2 cellular contexts compared by ENCODE assay signal in the genomic region with DNA sequence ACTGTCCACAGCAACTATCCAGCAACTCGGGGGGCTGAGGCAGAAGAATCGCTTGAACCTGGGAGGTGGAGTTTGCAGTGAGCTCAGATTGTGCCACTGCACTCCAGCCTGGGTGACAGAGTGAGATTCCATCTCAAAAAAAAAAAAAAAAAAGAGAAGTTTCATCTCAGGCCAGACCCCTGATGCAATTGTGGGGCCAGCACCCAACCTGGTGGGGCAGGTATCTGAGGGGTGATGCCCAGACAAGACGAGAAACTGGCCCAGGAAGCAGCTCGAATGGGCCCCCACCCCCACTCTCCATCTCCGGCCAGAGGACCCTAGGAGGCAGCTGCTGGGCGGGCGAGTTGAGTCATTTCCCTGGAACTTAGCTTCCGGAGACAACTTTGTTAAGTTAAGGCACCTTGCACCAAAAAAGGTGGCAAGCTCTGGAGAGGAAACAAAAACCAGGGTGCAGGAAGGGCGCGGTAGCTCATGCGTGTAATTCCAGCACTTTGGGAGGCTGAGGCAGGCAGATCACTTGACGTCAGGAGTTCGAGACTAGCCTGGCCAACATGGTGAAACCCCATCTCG.
TF ChIP-seq lines count a peak whose summit lies in the region.

No MANE protein-coding gene starts in this region.

TF ChIP-seq in HEK293, 187 proteins besides CTCF, POLR2A, EP300 and RAD21:
- TF ChIP-seq, protein P1, sequence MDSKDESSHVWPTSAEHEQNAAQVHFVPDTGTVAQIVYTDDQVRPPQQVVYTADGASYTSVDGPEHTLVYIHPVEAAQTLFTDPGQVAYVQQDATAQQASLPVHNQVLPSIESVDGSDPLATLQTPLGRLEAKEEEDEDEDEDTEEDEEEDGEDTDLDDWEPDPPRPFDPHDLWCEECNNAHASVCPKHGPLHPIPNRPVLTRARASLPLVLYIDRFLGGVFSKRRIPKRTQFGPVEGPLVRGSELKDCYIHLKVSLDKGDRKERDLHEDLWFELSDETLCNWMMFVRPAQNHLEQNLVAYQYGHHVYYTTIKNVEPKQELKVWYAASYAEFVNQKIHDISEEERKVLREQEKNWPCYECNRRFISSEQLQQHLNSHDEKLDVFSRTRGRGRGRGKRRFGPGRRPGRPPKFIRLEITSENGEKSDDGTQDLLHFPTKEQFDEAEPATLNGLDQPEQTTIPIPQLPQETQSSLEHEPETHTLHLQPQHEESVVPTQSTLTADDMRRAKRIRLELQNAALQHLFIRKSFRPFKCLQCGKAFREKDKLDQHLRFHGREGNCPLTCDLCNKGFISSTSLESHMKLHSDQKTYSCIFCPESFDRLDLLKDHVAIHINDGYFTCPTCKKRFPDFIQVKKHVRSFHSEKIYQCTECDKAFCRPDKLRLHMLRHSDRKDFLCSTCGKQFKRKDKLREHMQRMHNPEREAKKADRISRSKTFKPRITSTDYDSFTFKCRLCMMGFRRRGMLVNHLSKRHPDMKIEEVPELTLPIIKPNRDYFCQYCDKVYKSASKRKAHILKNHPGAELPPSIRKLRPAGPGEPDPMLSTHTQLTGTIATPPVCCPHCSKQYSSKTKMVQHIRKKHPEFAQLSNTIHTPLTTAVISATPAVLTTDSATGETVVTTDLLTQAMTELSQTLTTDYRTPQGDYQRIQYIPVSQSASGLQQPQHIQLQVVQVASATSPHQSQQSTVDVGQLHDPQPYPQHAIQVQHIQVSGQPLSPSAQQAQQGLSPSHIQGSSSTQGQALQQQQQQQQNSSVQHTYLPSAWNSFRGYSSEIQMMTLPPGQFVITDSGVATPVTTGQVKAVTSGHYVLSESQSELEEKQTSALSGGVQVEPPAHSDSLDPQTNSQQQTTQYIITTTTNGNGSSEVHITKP (tag by site-specific recombination; IDR thresholded peaks at IDR 0.05), result peak; percentile 86

TF ChIP-seq in endothelial cell of umbilical vein, 7 proteins besides CTCF, POLR2A, EP300 and RAD21:
- TF ChIP-seq FOS (IDR thresholded peaks at IDR 0.05; ENCODE audit: borderline replicate concordance, insufficient read depth, low read length) (peak; percentile 48), POLR2AphosphoS5 (IDR thresholded peaks at IDR 0.05; ENCODE audit: insufficient read depth, low read depth, low read length) (peak; percentile 62)
